ENCODE assay signal across 2 cellular contexts in genomic region chr17:73643012-73643845, GRCh38.
TF ChIP-seq lines count a peak whose summit lies in the region.

No MANE protein-coding gene starts in this region.

TF ChIP-seq in HEK293, 187 proteins besides CTCF, POLR2A, EP300 and RAD21 (continued from another document and continues in another):
- TF ChIP-seq, protein P1, sequence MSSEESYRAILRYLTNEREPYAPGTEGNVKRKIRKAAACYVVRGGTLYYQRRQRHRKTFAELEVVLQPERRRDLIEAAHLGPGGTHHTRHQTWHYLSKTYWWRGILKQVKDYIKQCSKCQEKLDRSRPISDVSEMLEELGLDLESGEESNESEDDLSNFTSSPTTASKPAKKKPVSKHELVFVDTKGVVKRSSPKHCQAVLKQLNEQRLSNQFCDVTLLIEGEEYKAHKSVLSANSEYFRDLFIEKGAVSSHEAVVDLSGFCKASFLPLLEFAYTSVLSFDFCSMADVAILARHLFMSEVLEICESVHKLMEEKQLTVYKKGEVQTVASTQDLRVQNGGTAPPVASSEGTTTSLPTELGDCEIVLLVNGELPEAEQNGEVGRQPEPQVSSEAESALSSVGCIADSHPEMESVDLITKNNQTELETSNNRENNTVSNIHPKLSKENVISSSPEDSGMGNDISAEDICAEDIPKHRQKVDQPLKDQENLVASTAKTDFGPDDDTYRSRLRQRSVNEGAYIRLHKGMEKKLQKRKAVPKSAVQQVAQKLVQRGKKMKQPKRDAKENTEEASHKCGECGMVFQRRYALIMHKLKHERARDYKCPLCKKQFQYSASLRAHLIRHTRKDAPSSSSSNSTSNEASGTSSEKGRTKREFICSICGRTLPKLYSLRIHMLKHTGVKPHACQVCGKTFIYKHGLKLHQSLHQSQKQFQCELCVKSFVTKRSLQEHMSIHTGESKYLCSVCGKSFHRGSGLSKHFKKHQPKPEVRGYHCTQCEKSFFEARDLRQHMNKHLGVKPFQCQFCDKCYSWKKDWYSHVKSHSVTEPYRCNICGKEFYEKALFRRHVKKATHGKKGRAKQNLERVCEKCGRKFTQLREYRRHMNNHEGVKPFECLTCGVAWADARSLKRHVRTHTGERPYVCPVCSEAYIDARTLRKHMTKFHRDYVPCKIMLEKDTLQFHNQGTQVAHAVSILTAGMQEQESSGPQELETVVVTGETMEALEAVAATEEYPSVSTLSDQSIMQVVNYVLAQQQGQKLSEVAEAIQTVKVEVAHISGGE (tag by site-specific recombination; conservative IDR thresholded peaks at IDR 0.05; ENCODE audit: low read depth) = no peak
- TF ChIP-seq ZNF341 (tag by site-specific recombination; IDR thresholded peaks at IDR 0.05; ENCODE audit: low read depth) (peak; percentile 95), ZNF670 (tag by site-specific recombination; IDR thresholded peaks at IDR 0.05; ENCODE audit: low read depth) (no peak), KLF17 (tag by site-specific recombination; IDR thresholded peaks at IDR 0.05) (peak; percentile 90), ZNF302 (tag by site-specific recombination; IDR thresholded peaks at IDR 0.05; ENCODE audit: low read depth) (no peak), ZSCAN5A (tag by site-specific recombination; IDR thresholded peaks at IDR 0.05) (0 out of 2 replicates have a peak, but pooled peaks have one; percentile 51), ZNF19 (tag by site-specific recombination; IDR thresholded peaks at IDR 0.05; ENCODE audit: low read depth) (no peak), BCL11B (tag by site-specific recombination; IDR thresholded peaks at IDR 0.05; ENCODE audit: low read depth) (peak; percentile 74; the same call in 1 of the 2 replicates), ZNF76 (tag by site-specific recombination; IDR thresholded peaks at IDR 0.05; ENCODE audit: borderline replicate concordance, low read depth) (peak; percentile 73; the same call in 1 of the 2 replicates), ZNF10 (tag by site-specific recombination; IDR thresholded peaks at IDR 0.05) (peak; percentile 7; the same call in 1 of the 2 replicates), PRDM1 (tag by site-specific recombination; IDR thresholded peaks at IDR 0.05) (no peak)
- TF ChIP-seq, protein P2, sequence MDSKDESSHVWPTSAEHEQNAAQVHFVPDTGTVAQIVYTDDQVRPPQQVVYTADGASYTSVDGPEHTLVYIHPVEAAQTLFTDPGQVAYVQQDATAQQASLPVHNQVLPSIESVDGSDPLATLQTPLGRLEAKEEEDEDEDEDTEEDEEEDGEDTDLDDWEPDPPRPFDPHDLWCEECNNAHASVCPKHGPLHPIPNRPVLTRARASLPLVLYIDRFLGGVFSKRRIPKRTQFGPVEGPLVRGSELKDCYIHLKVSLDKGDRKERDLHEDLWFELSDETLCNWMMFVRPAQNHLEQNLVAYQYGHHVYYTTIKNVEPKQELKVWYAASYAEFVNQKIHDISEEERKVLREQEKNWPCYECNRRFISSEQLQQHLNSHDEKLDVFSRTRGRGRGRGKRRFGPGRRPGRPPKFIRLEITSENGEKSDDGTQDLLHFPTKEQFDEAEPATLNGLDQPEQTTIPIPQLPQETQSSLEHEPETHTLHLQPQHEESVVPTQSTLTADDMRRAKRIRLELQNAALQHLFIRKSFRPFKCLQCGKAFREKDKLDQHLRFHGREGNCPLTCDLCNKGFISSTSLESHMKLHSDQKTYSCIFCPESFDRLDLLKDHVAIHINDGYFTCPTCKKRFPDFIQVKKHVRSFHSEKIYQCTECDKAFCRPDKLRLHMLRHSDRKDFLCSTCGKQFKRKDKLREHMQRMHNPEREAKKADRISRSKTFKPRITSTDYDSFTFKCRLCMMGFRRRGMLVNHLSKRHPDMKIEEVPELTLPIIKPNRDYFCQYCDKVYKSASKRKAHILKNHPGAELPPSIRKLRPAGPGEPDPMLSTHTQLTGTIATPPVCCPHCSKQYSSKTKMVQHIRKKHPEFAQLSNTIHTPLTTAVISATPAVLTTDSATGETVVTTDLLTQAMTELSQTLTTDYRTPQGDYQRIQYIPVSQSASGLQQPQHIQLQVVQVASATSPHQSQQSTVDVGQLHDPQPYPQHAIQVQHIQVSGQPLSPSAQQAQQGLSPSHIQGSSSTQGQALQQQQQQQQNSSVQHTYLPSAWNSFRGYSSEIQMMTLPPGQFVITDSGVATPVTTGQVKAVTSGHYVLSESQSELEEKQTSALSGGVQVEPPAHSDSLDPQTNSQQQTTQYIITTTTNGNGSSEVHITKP (tag by site-specific recombination; IDR thresholded peaks at IDR 0.05) = peak; percentile 95
- TF ChIP-seq, protein P3, sequence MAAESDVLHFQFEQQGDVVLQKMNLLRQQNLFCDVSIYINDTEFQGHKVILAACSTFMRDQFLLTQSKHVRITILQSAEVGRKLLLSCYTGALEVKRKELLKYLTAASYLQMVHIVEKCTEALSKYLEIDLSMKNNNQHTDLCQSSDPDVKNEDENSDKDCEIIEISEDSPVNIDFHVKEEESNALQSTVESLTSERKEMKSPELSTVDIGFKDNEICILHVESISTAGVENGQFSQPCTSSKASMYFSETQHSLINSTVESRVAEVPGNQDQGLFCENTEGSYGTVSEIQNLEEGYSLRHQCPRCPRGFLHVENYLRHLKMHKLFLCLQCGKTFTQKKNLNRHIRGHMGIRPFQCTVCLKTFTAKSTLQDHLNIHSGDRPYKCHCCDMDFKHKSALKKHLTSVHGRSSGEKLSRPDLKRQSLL (tag by site-specific recombination; IDR thresholded peaks at IDR 0.05) = peak; percentile 7; the same call in 1 of the 2 replicates

TF ChIP-seq in WTC11, 78 proteins besides CTCF, POLR2A, EP300 and RAD21 (continued from another document and continues in another):
- TF ChIP-seq, protein P4, sequence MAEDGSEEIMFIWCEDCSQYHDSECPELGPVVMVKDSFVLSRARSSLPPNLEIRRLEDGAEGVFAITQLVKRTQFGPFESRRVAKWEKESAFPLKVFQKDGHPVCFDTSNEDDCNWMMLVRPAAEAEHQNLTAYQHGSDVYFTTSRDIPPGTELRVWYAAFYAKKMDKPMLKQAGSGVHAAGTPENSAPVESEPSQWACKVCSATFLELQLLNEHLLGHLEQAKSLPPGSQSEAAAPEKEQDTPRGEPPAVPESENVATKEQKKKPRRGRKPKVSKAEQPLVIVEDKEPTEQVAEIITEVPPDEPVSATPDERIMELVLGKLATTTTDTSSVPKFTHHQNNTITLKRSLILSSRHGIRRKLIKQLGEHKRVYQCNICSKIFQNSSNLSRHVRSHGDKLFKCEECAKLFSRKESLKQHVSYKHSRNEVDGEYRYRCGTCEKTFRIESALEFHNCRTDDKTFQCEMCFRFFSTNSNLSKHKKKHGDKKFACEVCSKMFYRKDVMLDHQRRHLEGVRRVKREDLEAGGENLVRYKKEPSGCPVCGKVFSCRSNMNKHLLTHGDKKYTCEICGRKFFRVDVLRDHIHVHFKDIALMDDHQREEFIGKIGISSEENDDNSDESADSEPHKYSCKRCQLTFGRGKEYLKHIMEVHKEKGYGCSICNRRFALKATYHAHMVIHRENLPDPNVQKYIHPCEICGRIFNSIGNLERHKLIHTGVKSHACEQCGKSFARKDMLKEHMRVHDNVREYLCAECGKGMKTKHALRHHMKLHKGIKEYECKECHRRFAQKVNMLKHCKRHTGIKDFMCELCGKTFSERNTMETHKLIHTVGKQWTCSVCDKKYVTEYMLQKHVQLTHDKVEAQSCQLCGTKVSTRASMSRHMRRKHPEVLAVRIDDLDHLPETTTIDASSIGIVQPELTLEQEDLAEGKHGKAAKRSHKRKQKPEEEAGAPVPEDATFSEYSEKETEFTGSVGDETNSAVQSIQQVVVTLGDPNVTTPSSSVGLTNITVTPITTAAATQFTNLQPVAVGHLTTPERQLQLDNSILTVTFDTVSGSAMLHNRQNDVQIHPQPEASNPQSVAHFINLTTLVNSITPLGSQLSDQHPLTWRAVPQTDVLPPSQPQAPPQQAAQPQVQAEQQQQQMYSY (CRISPR knock-in tag; IDR thresholded peaks at IDR 0.05) = no peak
- TF ChIP-seq ATF2 (CRISPR knock-in tag; IDR thresholded peaks at IDR 0.05; ENCODE audit: borderline replicate concordance, low read depth) (no peak), KAT7 (CRISPR knock-in tag; IDR thresholded peaks at IDR 0.05; ENCODE audit: borderline replicate concordance) (no peak), TEAD4 (CRISPR knock-in tag; IDR thresholded peaks at IDR 0.05) (no peak), NR3C1 (CRISPR knock-in tag; conservative IDR thresholded peaks at IDR 0.05; ENCODE audit: low read depth) (no peak), ZNF219 (CRISPR knock-in tag; IDR thresholded peaks at IDR 0.05; ENCODE audit: borderline replicate concordance) (no peak), IRF2 (CRISPR knock-in tag; IDR thresholded peaks at IDR 0.05; ENCODE audit: borderline replicate concordance, low read depth) (no peak), MXD4 (CRISPR knock-in tag; IDR thresholded peaks at IDR 0.05; ENCODE audit: borderline replicate concordance) (no peak), NFE2L1 (CRISPR knock-in tag; IDR thresholded peaks at IDR 0.05) (0 out of 2 replicates have a peak, but pooled peaks have one; percentile 6), ZNF416 (CRISPR knock-in tag; IDR thresholded peaks at IDR 0.05) (no peak), JAZF1 (CRISPR knock-in tag; IDR thresholded peaks at IDR 0.05) (no peak), NFYB (CRISPR knock-in tag; conservative IDR thresholded peaks at IDR 0.05; ENCODE audit: low read depth) (no peak), NFATC4 (CRISPR knock-in tag; IDR thresholded peaks at IDR 0.05) (no peak), FOXP1 (CRISPR knock-in tag; IDR thresholded peaks at IDR 0.05; ENCODE audit: borderline replicate concordance) (no peak), FOXK1 (CRISPR knock-in tag; IDR thresholded peaks at IDR 0.05) (no peak), TP53 (CRISPR knock-in tag; IDR thresholded peaks at IDR 0.05) (peak; percentile 38; the same call in 1 of the 2 replicates), SOX15 (CRISPR knock-in tag; IDR thresholded peaks at IDR 0.05) (no peak), ZNF263 (CRISPR knock-in tag; IDR thresholded peaks at IDR 0.05; ENCODE audit: low read depth) (no peak), USF1 (CRISPR knock-in tag; IDR thresholded peaks at IDR 0.05) (no peak), ZNF281 (CRISPR knock-in tag; IDR thresholded peaks at IDR 0.05) (no peak), SMAD4 (CRISPR knock-in tag; IDR thresholded peaks at IDR 0.05) (no peak), RORB (CRISPR knock-in tag; IDR thresholded peaks at IDR 0.05) (no peak)
- TF ChIP-seq, protein P5, sequence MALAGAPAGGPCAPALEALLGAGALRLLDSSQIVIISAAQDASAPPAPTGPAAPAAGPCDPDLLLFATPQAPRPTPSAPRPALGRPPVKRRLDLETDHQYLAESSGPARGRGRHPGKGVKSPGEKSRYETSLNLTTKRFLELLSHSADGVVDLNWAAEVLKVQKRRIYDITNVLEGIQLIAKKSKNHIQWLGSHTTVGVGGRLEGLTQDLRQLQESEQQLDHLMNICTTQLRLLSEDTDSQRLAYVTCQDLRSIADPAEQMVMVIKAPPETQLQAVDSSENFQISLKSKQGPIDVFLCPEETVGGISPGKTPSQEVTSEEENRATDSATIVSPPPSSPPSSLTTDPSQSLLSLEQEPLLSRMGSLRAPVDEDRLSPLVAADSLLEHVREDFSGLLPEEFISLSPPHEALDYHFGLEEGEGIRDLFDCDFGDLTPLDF (CRISPR knock-in tag; IDR thresholded peaks at IDR 0.05) = no peak
- TF ChIP-seq, protein P6, sequence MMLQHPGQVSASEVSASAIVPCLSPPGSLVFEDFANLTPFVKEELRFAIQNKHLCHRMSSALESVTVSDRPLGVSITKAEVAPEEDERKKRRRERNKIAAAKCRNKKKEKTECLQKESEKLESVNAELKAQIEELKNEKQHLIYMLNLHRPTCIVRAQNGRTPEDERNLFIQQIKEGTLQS (CRISPR knock-in tag; conservative IDR thresholded peaks at IDR 0.05) = no peak
- TF ChIP-seq, protein P7, sequence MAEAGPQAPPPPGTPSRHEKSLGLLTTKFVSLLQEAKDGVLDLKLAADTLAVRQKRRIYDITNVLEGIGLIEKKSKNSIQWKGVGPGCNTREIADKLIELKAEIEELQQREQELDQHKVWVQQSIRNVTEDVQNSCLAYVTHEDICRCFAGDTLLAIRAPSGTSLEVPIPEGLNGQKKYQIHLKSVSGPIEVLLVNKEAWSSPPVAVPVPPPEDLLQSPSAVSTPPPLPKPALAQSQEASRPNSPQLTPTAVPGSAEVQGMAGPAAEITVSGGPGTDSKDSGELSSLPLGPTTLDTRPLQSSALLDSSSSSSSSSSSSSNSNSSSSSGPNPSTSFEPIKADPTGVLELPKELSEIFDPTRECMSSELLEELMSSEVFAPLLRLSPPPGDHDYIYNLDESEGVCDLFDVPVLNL (CRISPR knock-in tag; IDR thresholded peaks at IDR 0.05; ENCODE audit: borderline replicate concordance, low read depth) = no peak
